Comparison of ENCODE assay signal across 1 cellular context in the genomic region with DNA sequence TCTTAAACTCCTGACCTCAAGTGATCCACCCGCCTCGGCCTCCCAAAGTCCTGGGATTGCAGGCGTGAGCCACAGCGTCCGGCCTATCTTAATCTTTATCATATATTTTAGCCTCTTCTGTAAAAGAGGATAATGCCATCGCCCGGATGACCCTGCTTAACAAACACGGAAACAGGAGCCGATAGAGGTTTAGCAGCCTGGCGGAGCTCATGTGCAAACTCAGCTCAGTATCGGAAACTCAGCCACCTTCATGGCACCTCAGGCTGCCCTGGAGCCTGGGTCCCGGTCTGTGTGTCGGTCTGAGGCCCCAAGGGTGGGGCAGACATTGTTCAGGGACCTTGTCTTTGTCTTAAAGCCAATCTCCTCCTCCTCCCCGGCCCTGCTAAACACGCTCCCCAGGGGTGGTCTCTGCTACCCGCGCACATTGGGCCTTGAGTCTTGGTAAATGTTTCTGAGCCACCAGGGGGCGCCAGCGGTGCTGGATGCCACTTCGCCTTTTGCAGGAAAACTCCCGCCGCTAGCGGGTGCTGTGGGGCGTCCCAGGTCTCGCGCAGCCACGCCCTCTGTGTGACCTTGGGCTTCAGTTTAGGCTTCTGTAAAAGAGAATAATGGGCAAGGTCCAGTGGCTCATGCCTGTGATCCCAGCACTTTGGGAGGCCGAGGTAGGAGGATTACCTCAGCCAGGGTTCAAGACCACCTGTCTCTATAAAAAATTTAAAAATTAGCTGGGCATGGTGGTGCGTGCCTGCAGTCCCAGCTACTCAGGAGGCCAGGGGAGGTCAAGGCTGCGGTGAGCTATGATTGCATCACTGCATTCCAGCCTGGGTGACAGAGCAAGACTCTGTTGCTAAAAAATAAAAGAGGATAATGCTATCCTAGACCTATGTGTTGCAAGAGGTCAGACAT.
TF ChIP-seq lines count a peak whose summit lies in the region.

No MANE protein-coding gene starts in this region.

TF ChIP-seq in HepG2, 621 proteins besides CTCF, POLR2A, EP300 and RAD21 (continued from another document and continues in another):
- TF ChIP-seq ZBTB40 (IDR thresholded peaks at IDR 0.05) (no peak), ZBTB40 (CRISPR knock-in tag; IDR thresholded peaks at IDR 0.05) (peak; percentile 52; the same call in 1 of the 2 replicates), JUN (CRISPR knock-in tag; IDR thresholded peaks at IDR 0.05) (peak; percentile 64; the same call in 1 of the 2 replicates), ZNF383 (CRISPR knock-in tag; IDR thresholded peaks at IDR 0.05; ENCODE audit: borderline replicate concordance) (no peak), SP2 (CRISPR knock-in tag; IDR thresholded peaks at IDR 0.05) (no peak), NFYB (CRISPR knock-in tag; IDR thresholded peaks at IDR 0.05) (no peak), ZNF232 (CRISPR knock-in tag; IDR thresholded peaks at IDR 0.05; ENCODE audit: borderline replicate concordance) (no peak; the same call in 1 of the 2 replicates), ZNF720 (CRISPR knock-in tag; IDR thresholded peaks at IDR 0.05) (no peak), PAX8 (CRISPR knock-in tag; IDR thresholded peaks at IDR 0.05; ENCODE audit: borderline replicate concordance) (no peak), E2F2 (CRISPR knock-in tag; IDR thresholded peaks at IDR 0.05; ENCODE audit: borderline replicate concordance) (no peak), RBM22 (optimal IDR thresholded peaks at IDR 0.05; ENCODE audit: low read length) (no peak), TEAD3 (CRISPR knock-in tag; optimal IDR thresholded peaks at IDR 0.05; ENCODE audit: borderline replicate concordance) (peak; percentile 98), ZNF775 (CRISPR knock-in tag; IDR thresholded peaks at IDR 0.05; ENCODE audit: borderline replicate concordance) (no peak; the same call in 1 of the 2 replicates), PCBP1 (IDR thresholded peaks at IDR 0.05; ENCODE audit: borderline replicate concordance, low read depth, low read length) (no peak), MTF1 (CRISPR knock-in tag; IDR thresholded peaks at IDR 0.05) (no peak), MXD1 (CRISPR knock-in tag; IDR thresholded peaks at IDR 0.05) (0 out of 2 replicates have a peak, but pooled peaks have one; percentile 32), ZBTB4 (CRISPR knock-in tag; IDR thresholded peaks at IDR 0.05; ENCODE audit: borderline replicate concordance) (peak; percentile 84), SOX6 (IDR thresholded peaks at IDR 0.05) (no peak), SOX6 (CRISPR knock-in tag; IDR thresholded peaks at IDR 0.05) (peak; percentile 91), KDM5A (IDR thresholded peaks at IDR 0.05; ENCODE audit: borderline replicate concordance, low read length) (no peak), RFXANK (CRISPR knock-in tag; IDR thresholded peaks at IDR 0.05) (no peak), ISL2 (CRISPR knock-in tag; IDR thresholded peaks at IDR 0.05) (peak; percentile 71), THYN1 (CRISPR knock-in tag; IDR thresholded peaks at IDR 0.05; ENCODE audit: borderline replicate concordance, low read depth) (no peak), MAZ (IDR thresholded peaks at IDR 0.05; ENCODE audit: borderline replicate concordance, low read depth, low read length) (0 out of 2 replicates have a peak, but pooled peaks have one; percentile 33), MAZ (CRISPR knock-in tag; IDR thresholded peaks at IDR 0.05; ENCODE audit: low read depth) (peak; percentile 56; the same call in 1 of the 2 replicates), ZBTB38 (CRISPR knock-in tag; IDR thresholded peaks at IDR 0.05) (peak; percentile 69; the same call in 1 of the 2 replicates), MTA1 (CRISPR knock-in tag; IDR thresholded peaks at IDR 0.05; ENCODE audit: borderline replicate concordance) (peak; percentile 66; the same call in 1 of the 2 replicates), BRCA1 (CRISPR knock-in tag; IDR thresholded peaks at IDR 0.05) (peak; percentile 70), NR2F6 (IDR thresholded peaks at IDR 0.05) (peak; percentile 100), NR2F6 (CRISPR knock-in tag; IDR thresholded peaks at IDR 0.05) (peak; percentile 100)
- TF ChIP-seq, protein P1, sequence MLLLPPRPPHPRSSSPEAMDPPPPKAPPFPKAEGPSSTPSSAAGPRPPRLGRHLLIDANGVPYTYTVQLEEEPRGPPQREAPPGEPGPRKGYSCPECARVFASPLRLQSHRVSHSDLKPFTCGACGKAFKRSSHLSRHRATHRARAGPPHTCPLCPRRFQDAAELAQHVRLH (CRISPR knock-in tag; IDR thresholded peaks at IDR 0.05; ENCODE audit: borderline replicate concordance, low read depth): peak; percentile 94
- TF ChIP-seq, protein P2, sequence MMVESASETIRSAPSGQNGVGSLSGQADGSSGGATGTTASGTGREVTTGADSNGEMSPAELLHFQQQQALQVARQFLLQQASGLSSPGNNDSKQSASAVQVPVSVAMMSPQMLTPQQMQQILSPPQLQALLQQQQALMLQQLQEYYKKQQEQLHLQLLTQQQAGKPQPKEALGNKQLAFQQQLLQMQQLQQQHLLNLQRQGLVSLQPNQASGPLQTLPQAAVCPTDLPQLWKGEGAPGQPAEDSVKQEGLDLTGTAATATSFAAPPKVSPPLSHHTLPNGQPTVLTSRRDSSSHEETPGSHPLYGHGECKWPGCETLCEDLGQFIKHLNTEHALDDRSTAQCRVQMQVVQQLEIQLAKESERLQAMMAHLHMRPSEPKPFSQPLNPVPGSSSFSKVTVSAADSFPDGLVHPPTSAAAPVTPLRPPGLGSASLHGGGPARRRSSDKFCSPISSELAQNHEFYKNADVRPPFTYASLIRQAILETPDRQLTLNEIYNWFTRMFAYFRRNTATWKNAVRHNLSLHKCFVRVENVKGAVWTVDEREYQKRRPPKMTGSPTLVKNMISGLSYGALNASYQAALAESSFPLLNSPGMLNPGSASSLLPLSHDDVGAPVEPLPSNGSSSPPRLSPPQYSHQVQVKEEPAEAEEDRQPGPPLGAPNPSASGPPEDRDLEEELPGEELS (CRISPR knock-in tag; IDR thresholded peaks at IDR 0.05): peak; percentile 71
- TF ChIP-seq, protein P3, sequence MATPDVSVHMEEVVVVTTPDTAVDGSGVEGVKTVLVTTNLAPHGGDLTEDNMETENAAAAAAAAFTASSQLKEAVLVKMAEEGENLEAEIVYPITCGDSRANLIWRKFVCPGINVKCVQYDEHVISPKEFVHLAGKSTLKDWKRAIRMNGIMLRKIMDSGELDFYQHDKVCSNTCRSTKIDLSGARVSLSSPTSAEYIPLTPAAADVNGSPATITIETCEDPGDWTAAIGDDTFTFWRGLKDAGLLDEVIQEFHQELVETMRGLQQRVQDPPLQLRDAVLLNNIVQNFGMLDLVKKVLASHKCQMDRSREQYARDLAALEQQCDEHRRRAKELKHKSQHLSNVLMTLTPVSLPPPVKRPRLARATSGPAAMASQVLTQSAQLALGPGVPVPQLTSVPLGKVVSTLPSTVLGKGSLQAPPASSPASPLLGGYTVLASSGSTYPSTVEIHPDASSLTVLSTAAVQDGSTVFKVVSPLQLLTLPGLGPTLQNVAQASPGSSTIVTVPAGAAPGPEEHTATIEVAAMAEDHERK (CRISPR knock-in tag; IDR thresholded peaks at IDR 0.05; ENCODE audit: low read depth): no peak
- TF ChIP-seq, protein P4, sequence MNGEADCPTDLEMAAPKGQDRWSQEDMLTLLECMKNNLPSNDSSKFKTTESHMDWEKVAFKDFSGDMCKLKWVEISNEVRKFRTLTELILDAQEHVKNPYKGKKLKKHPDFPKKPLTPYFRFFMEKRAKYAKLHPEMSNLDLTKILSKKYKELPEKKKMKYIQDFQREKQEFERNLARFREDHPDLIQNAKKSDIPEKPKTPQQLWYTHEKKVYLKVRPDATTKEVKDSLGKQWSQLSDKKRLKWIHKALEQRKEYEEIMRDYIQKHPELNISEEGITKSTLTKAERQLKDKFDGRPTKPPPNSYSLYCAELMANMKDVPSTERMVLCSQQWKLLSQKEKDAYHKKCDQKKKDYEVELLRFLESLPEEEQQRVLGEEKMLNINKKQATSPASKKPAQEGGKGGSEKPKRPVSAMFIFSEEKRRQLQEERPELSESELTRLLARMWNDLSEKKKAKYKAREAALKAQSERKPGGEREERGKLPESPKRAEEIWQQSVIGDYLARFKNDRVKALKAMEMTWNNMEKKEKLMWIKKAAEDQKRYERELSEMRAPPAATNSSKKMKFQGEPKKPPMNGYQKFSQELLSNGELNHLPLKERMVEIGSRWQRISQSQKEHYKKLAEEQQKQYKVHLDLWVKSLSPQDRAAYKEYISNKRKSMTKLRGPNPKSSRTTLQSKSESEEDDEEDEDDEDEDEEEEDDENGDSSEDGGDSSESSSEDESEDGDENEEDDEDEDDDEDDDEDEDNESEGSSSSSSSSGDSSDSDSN (CRISPR knock-in tag; IDR thresholded peaks at IDR 0.05): 0 out of 2 replicates have a peak, but pooled peaks have one; percentile 26
